Comparison of ENCODE assay signal across 24 cellular contexts in genomic region chr22:22892096-22893052, GRCh38. TPM values are rescaled to one million over a fixed set of nuclear protein-coding genes. Genes with fewer than 3 reads are reported as not detected.
"Had no signal": no experiment of that assay in that cellular context is flagged by ENCODE, and none has a peak within 500 bp of the region (broad histone marks: within the 10 kb centered on the region; RNA-seq: fewer than 3 reads in every experiment).

No MANE protein-coding gene starts in this region.

- H3K27ac Mint-ChIP-seq: activated naive CD8-positive, alpha-beta T cell treated with anti-CD3 and anti-CD28 coated beads, Interleukin-2, amount 50 U/mL, for 24 hours; endodermal cell; mesothelial cell of epicardium; stimulated activated memory B cell treated with anti-CD40 and anti-IgM and Interleukin-4, amounts not matched to agents 10 μg/mL and 1 μg/mL and 100 μg/mL, for 72 hours; T-cell had no signal

- H3K27ac ChIP-seq: breast epithelium, dorsolateral prefrontal cortex, heart left ventricle, lower lobe of right lung, tibial nerve, vagina had no signal

- FAIRE-seq: frontal cortex had no signal

- ATAC-seq: activated T-cell treated with anti-CD3 and anti-CD28 coated beads, Interleukin-2, amount 50 U/mL, for 4 hours; left cardiac atrium; stimulated activated memory B cell treated with anti-CD40 and anti-IgM and Interleukin-4, amounts not matched to agents 10 μg/mL and 1 μg/mL and 100 μg/mL, for 72 hours; T-cell had no signal

- H3K27me3 ChIP-seq: vagina had no signal

- H3K4me3 ChIP-seq: breast epithelium, dorsolateral prefrontal cortex, heart left ventricle, lower lobe of right lung, tibial nerve, vagina had no signal

- H3K4me1 Mint-ChIP-seq: activated naive CD8-positive, alpha-beta T cell treated with anti-CD3 and anti-CD28 coated beads, Interleukin-2, amount 50 U/mL, for 24 hours; endodermal cell; immature natural killer cell; mesothelial cell of epicardium; T-cell had no signal

- H3K9me3 Mint-ChIP-seq: activated naive CD8-positive, alpha-beta T cell treated with anti-CD3 and anti-CD28 coated beads, Interleukin-2, amount 50 U/mL, for 24 hours; activated T-cell treated with anti-CD3 and anti-CD28 coated beads, Interleukin-2, amount 50 U/mL, for 4 hours; endodermal cell; immature natural killer cell; stimulated activated memory B cell treated with anti-CD40 and anti-IgM and Interleukin-4, amounts not matched to agents 10 μg/mL and 1 μg/mL and 100 μg/mL, for 72 hours; T-cell had no signal

- H3K4me3 Mint-ChIP-seq: activated T-cell treated with anti-CD3 and anti-CD28 coated beads, Interleukin-2, amount 50 U/mL, for 4 hours; endodermal cell; immature natural killer cell; mesothelial cell of epicardium; stimulated activated memory B cell treated with anti-CD40 and anti-IgM and Interleukin-4, amounts not matched to agents 10 μg/mL and 1 μg/mL and 100 μg/mL, for 72 hours; T-cell had no signal

- H3K4me1 ChIP-seq: breast epithelium, heart left ventricle, lower lobe of right lung, tibial nerve, vagina had no signal

- H3K36me3 ChIP-seq: breast epithelium, heart left ventricle, lower lobe of right lung, tibial nerve, vagina had no signal

- H3K36me3 Mint-ChIP-seq: immature natural killer cell; mesothelial cell of epicardium; stimulated activated memory B cell treated with anti-CD40 and anti-IgM and Interleukin-4, amounts not matched to agents 10 μg/mL and 1 μg/mL and 100 μg/mL, for 72 hours; T-cell had no signal

- DNase-seq: activated CD4-positive, alpha-beta T cell treated with anti-CD3 and anti-CD28 coated beads, Interleukin-2, amount 50 U/mL, for 4 hours; activated gamma-delta T cell; activated naive CD8-positive, alpha-beta T cell treated with anti-CD3 and anti-CD28 coated beads, Interleukin-2, amount 50 U/mL, for 24 hours; activated T-cell treated with anti-CD3 and anti-CD28 coated beads, Interleukin-2, amount 50 U/mL, for 4 hours; aorta; endodermal cell; heart left ventricle; immature natural killer cell; left cardiac atrium; lower lobe of right lung; stimulated activated CD4-positive, alpha-beta T cell treated with anti-CD3 and anti-CD28 coated beads, Interleukin-2, amount 100 ng/mL, for 48 hours; substantia nigra; T-helper 9 cell had no signal

- H3K9me3 ChIP-seq: breast epithelium, heart left ventricle, lower lobe of right lung, tibial nerve, vagina had no signal

RNA-seq across cellular contexts. Expression of gene IGLL5, which starts 4.8 kb away (rescaled TPM):
- total RNA-seq: cerebellum, endodermal cell, epithelial cell of proximal tubule, frontal cortex, mesothelial cell of epicardium, renal cortical epithelial cell had no signal
